12 cellular contexts compared by ENCODE assay signal in the genomic region with DNA sequence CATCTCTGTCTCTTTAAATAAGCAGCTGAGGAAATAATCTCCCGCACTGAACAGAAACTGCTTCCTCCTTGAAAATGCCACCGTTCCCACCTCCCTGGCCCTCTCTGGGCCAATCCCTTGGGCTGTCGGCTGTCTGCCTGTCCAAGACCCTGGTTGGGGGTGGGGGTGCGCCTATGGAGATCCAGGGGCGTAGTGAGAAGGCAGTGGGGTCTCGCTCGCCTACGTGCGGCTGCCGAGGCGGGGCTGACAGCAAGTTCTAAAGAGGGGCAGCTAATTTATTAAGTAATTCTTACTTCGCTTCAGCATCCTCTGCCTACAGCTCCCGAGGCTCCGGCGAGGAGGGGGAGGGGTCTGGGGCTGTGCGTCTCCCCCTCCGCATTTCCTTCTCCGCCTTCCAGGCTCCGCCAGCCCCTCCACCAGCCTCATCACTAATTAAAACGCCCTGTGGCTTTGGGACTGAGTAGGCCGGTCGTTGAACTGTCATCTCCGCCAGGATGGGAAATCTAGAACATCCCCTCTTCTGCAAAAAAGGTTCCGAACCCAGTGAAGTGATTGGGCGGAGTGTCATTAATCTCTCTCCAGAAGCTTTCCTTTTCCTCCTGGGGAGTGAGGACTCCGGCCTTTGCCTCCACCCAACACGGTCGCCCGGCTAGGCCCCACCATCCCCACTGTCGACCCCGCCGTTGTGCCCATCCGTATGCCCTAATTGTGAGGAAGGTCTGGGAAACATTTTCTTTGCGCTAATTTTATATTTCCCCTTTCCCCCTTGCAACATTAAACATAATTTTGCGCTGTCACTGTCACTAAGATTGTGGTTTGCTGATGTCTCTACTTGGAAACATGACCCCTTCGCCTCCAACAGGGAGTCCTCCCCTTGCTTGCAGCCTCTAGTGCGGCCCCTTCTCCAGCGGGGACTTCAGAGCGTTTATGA. TPM values are rescaled to one million over a fixed set of nuclear protein-coding genes. Genes with fewer than 3 reads are reported as not detected.
DNase-seq lines count a peak whose midpoint lies in the region; ATAC-seq, FAIRE-seq and TF ChIP-seq lines count a peak whose summit lies in the region.
"Had no signal": no experiment of that assay in that cellular context is flagged by ENCODE, and none has a peak within 500 bp of the region (broad histone marks: within the 10 kb centered on the region; RNA-seq: fewer than 3 reads in every experiment).

No MANE protein-coding gene starts in this region.

- H3K4me1 ChIP-seq in suprapubic skin: peaks cover 11% of the 10 kb centered on the region

- DNase-seq in MV-4-11 (lab: John Stamatoyannopoulos, UW) (peak; percentile 30), kidney tubule cell (ENCODE audit: low spot score) (peak; percentile 75), suprapubic skin (ENCODE audit: low spot score in 2 of 2) (peak in 1 of 2 donors; percentile 74), occipital lobe (lab: John Stamatoyannopoulos, UW) (no peak), amniotic stem cell (lab: John Stamatoyannopoulos, UW) (no peak), natural killer cell (no peak), GM12892 (ENCODE audit: insufficient read length) (no peak)
- DNase-seq: activated CD4-positive, alpha-beta T cell treated with anti-CD3 and anti-CD28 coated beads, Interleukin-2, amount 50 U/mL, for 1 hour; NK-92 treated with Interleukin-12 subunit alpha and Interleukin-12 subunit beta, amount 100 ng/mL, for 24 hours had no signal

- H3K4me3 ChIP-seq in suprapubic skin: peak overlapping the region; percentile 40

- H3K27ac ChIP-seq in suprapubic skin: peak overlapping the region; percentile 56

- H3K9me3 Mint-ChIP-seq in dendritic cell treated with granulocyte-macrophage colony-stimulating factor and Interleukin-4, amounts not matched to agents 40 ng/mL and 50 ng/mL, for 4 days: no peaks in the 10 kb centered on the region
- peaks cover 0 to 4% of the 10 kb centered on the region in 2 donors for H3K9me3 Mint-ChIP-seq in natural killer cell
- H3K9me3 Mint-ChIP-seq: natural killer cell treated with Interleukin-12 subunit alpha and Interleukin-12 subunit beta and Interleukin-15 and Interleukin-18, amount 100 ng/mL, for 72 hours had no signal

- H3K4me3 Mint-ChIP-seq in dendritic cell treated with granulocyte-macrophage colony-stimulating factor and Interleukin-4, amounts not matched to agents 40 ng/mL and 50 ng/mL, for 4 days: peak overlapping the region; percentile 47
- no peak overlapping the region for H3K4me3 Mint-ChIP-seq in natural killer cell
- H3K4me3 Mint-ChIP-seq: natural killer cell treated with Interleukin-12 subunit alpha and Interleukin-12 subunit beta and Interleukin-15 and Interleukin-18, amount 100 ng/mL, for 72 hours had no signal

- ATAC-seq in natural killer cell: no peak
- ATAC-seq: natural killer cell treated with Interleukin-12 subunit alpha and Interleukin-12 subunit beta and Interleukin-15 and Interleukin-18, amount 100 ng/mL, for 72 hours had no signal

- peaks cover 19% of the 10 kb centered on the region for H3K4me1 Mint-ChIP-seq in dendritic cell treated with granulocyte-macrophage colony-stimulating factor and Interleukin-4, amounts not matched to agents 40 ng/mL and 50 ng/mL, for 4 days (ENCODE audit: low read depth)
- peaks cover 7 to 12% of the 10 kb centered on the region in 2 donors for H3K4me1 Mint-ChIP-seq in natural killer cell

- intact Hi-C loops in dendritic cell treated with granulocyte-macrophage colony-stimulating factor and Interleukin-4, amounts not matched to agents 40 ng/mL and 50 ng/mL, for 4 days (cut with micrococcal nuclease): no loop called here
- intact Hi-C loops in natural killer cell (cut with micrococcal nuclease): no loop called here

- no peak for TF ChIP-seq POLR2A in suprapubic skin (IDR thresholded peaks at IDR 0.05)
- TF ChIP-seq POLR2A in GM12892 (IDR thresholded peaks at IDR 0.05; ENCODE audit: low read depth, low read length): no peak

- no peak for TF ChIP-seq EP300 in suprapubic skin (IDR thresholded peaks at IDR 0.05)

- TF ChIP-seq CTCF in suprapubic skin (IDR thresholded peaks at IDR 0.05) (no peak), natural killer cell (IDR thresholded peaks at IDR 0.05) (no peak)

- H3K27me3 Mint-ChIP-seq in dendritic cell treated with granulocyte-macrophage colony-stimulating factor and Interleukin-4, amounts not matched to agents 40 ng/mL and 50 ng/mL, for 4 days: peaks cover 97% of the 10 kb centered on the region
- H3K27me3 Mint-ChIP-seq in natural killer cell (ENCODE audit: low read depth in 2 of 2): peaks cover 88 to 91% of the 10 kb centered on the region in 2 donors

- FAIRE-seq in GM12892 (lab: Jason Lieb, UNC): no peak
- FAIRE-seq: colon had no signal

- H3K36me3 Mint-ChIP-seq in dendritic cell treated with granulocyte-macrophage colony-stimulating factor and Interleukin-4, amounts not matched to agents 40 ng/mL and 50 ng/mL, for 4 days (ENCODE audit: low read depth): no peaks in the 10 kb centered on the region
- H3K36me3 Mint-ChIP-seq in natural killer cell: peaks cover 11% of the 10 kb centered on the region

- no peaks in the 10 kb centered on the region for H3K36me3 ChIP-seq in suprapubic skin

- 73% methylated on average over 39 of the region's 39 CpGs for WGBS in suprapubic skin

- no peaks in the 10 kb centered on the region for H3K9me3 ChIP-seq in suprapubic skin

- H3K27me3 ChIP-seq in suprapubic skin: peaks cover 18% of the 10 kb centered on the region

- no peak overlapping the region for H3K27ac Mint-ChIP-seq in dendritic cell treated with granulocyte-macrophage colony-stimulating factor and Interleukin-4, amounts not matched to agents 40 ng/mL and 50 ng/mL, for 4 days
- H3K27ac Mint-ChIP-seq in natural killer cell: no peak overlapping the region
- H3K27ac Mint-ChIP-seq: natural killer cell treated with Interleukin-12 subunit alpha and Interleukin-12 subunit beta and Interleukin-15 and Interleukin-18, amount 100 ng/mL, for 72 hours had no signal

RNA-seq across cellular contexts. Expression of a gene that starts 16.9 kb away (rescaled TPM):
- total RNA-seq in suprapubic skin (10 to 100 TPM in 2 of 4 donors, 1 to 10 TPM in 2; 4.0 to 12.7 (median 7.1) TPM), occipital lobe (4.1 TPM), natural killer cell (not detected)
- 0.70 TPM for polyA plus RNA-seq in GM12892 (2012; ENCODE audit: missing spikeins)
- total RNA-seq: natural killer cell treated with Interleukin-12 subunit alpha and Interleukin-12 subunit beta and Interleukin-15 and Interleukin-18, amount 100 ng/mL, for 72 hours had no signal

Comparison
In these comparisons a context has a peak if more than half of its experiments do, and no peak if none do; other contexts are left out.
1. DNase-seq: peak in MV-4-11 (single experiment) and kidney tubule cell (single experiment); none in occipital lobe (single experiment), amniotic stem cell (single experiment), natural killer cell (single experiment) and GM12892 (single experiment).